ENCODE assay signal across 7 cellular contexts in the genomic region with DNA sequence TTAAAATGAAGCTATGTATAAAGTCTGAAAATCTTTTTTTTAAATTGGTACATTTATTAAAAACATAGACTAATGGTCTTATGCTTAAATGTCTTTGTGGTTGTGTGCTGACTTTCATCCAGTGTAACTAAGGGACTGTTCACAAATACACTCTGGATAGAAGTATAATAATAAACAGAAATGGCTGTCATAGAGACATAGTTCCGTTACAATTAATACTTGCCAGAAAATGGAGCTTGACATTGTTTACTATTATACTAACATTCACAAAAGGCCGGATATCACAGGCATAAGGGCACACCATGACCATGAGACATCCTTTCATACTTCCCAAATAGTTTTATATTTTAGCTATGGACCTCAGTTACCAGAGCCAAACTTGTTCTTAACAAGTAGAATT.
"Had no signal": no experiment of that assay in that cellular context is flagged by ENCODE, and none has a peak within 500 bp of the region (broad histone marks: within the 10 kb centered on the region; RNA-seq: fewer than 3 reads in every experiment).

No MANE protein-coding gene starts in this region.

- H3K27ac Mint-ChIP-seq: IgD-negative memory B cell had no signal

- DNase-seq: KBM-7, KG1 had no signal

- H3K4me3 ChIP-seq: K562 had no signal

- H3K27me3 Mint-ChIP-seq: IgD-negative memory B cell had no signal

- H3K4me3 Mint-ChIP-seq: IgD-negative memory B cell had no signal

- H3K27ac ChIP-seq: HL-60 had no signal

- ATAC-seq: HepG2, K562 had no signal

- FAIRE-seq: HepG2, HTR-8/SVneo, K562 had no signal
